In the genomic region with DNA sequence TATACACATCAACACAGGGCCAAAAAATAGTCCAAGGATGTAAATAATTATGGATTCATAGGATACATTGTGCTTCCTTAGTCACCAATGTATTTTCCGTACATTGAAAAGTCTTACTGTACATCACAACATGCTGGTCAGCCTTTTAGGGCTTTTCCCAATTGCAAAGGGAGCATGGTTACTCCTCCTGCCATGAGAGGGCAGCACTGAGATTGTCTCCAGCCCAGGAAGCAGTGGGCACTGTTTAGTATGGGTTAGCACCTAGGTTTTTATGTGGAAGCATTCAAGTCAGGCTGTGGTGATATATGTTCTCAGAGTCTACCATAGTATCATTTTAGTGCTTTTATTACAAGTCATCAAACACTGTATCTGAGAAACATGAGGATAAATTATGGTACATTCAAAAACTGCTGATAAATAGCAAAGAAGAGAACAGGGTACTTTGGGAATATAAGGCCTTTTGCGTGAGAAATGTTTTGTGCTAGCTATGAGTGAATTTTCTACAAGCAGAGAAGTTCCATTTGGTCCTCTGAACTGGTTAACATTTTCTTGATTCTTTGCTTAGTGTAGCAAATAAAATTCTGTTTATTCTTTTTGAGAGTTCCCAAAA, we compare ENCODE assay signal across 8 cellular contexts. TPM values are rescaled to one million over a fixed set of nuclear protein-coding genes. Genes with fewer than 3 reads are reported as not detected.
DNase-seq lines count a peak whose midpoint lies in the region.

No MANE protein-coding gene starts in this region.

- H3K4me3 ChIP-seq in GM23248 (no peak overlapping the region), mesendoderm (ENCODE audit: low read length) (no peak overlapping the region)

- no peaks in the 10 kb centered on the region for H3K9me3 ChIP-seq in GM23248 (ENCODE audit: low read depth)

- H2AK5ac ChIP-seq in mesendoderm (ENCODE audit: low read length) = no peak overlapping the region

- H2BK15ac ChIP-seq in mesendoderm (replicated peaks; ENCODE audit: low read depth) = no peak overlapping the region

- H3K4me1 ChIP-seq in GM23248 (ENCODE audit: insufficient read depth) (no peaks in the 10 kb centered on the region), mesendoderm (ENCODE audit: control insufficient read depth, low read depth, low read length) (no peaks in the 10 kb centered on the region)

- no peak overlapping the region for H3K4ac ChIP-seq in mesendoderm (ENCODE audit: low read depth, low read length)

- H3K9me2 ChIP-seq in GM23248 (ENCODE audit: insufficient read depth) = no peaks in the 10 kb centered on the region

- no peaks in the 10 kb centered on the region for H3K79me1 ChIP-seq in mesendoderm (ENCODE audit: low read length)

- no peak overlapping the region for H2BK5ac ChIP-seq in mesendoderm (ENCODE audit: low read length)

- no peaks in the 10 kb centered on the region for H3K79me2 ChIP-seq in GM23248 (ENCODE audit: insufficient read depth)
- no peaks in the 10 kb centered on the region for H3K79me2 ChIP-seq in mesendoderm (ENCODE audit: control insufficient read depth, insufficient read depth, low read length)

- no peaks in the 10 kb centered on the region for H3K27me3 ChIP-seq in GM23248 (replicated peaks; ENCODE audit: insufficient read depth)
- no peaks in the 10 kb centered on the region for H3K27me3 ChIP-seq in mesendoderm (ENCODE audit: insufficient read depth, low read length, poor library complexity)

- H4K8ac ChIP-seq in mesendoderm (ENCODE audit: low read depth, low read length) = no peak overlapping the region

- H3K4me2 ChIP-seq in GM23248 (ENCODE audit: unreplicated experiment) (no peak overlapping the region), mesendoderm (ENCODE audit: low read length) (no peak overlapping the region)

- H4K20me1 ChIP-seq in GM23248 (ENCODE audit: insufficient read depth) = no peaks in the 10 kb centered on the region

- H3K36me3 ChIP-seq in GM23248 (ENCODE audit: low read depth) (no peaks in the 10 kb centered on the region), mesendoderm (ENCODE audit: control insufficient read depth, insufficient read depth, low read length) (no peaks in the 10 kb centered on the region)

- H3K18ac ChIP-seq in mesendoderm (ENCODE audit: low read length) = no peak overlapping the region

- H3K23ac ChIP-seq in mesendoderm (ENCODE audit: low read length) = no peak overlapping the region

- H3F3A ChIP-seq in GM23248 (ENCODE audit: insufficient read depth) = no peaks in the 10 kb centered on the region

- no peak overlapping the region for H2AFZ ChIP-seq in GM23248

- in situ Hi-C loops in GM23248 (cut with MboI) = loop anchor here (10.0 kb wide), 1 partner anchor 204 kb away; no protein-coding TSS in a partner anchor

- H3K9ac ChIP-seq in GM23248 (no peak overlapping the region), mesendoderm (ENCODE audit: low read length) (no peak overlapping the region)

- peak in 4 of 6 experiments; percentile 0 to 33 (median 18) for DNase-seq in stimulated activated naive CD4-positive, alpha-beta T cell (lab: John Stamatoyannopoulos, UW)
- no peak for DNase-seq in stimulated activated naive CD4-positive, alpha-beta T cell treated with Interleukin-2 at 50 U/mL for 16 hours (lab: John Stamatoyannopoulos, UW)
- peak; percentile 71 for DNase-seq in GM23248
- peak; percentile 31 for DNase-seq in HuH-7.5 (ENCODE audit: low spot score)
- peak; percentile 46 for DNase-seq in RPMI8226
- DNase-seq in cerebellar cortex (ENCODE audit: low spot score) = peak; percentile 45
- DNase-seq in mesendoderm = peak; percentile 87
- no peak for DNase-seq in middle frontal gyrus (ENCODE audit: extremely low spot score, low spot score)

- no peak overlapping the region for H4K5ac ChIP-seq in mesendoderm (ENCODE audit: low read length)

- 83 to 89% methylated on average over 2 of the region's 2 CpGs for WGBS in GM23248 (ENCODE audit: low coverage in 1 of 2, low lambda C conversion rate in 2 of 2, missing lambda C conversion rate in 2 of 2), 2 experiments
- no CpG with 5 or more reads among the region's 2 CpGs for WGBS in mesendoderm (ENCODE audit: extremely low coverage, insufficient coverage, low lambda C conversion rate)

- H3K27ac ChIP-seq in GM23248 (no peak overlapping the region), mesendoderm (ENCODE audit: low read depth, low read length) (no peak overlapping the region)

- no peak overlapping the region for H2BK120ac ChIP-seq in mesendoderm (ENCODE audit: low read depth, low read length)

- H3K56ac ChIP-seq in mesendoderm (ENCODE audit: low read length) = no peak overlapping the region

RNA-seq across cellular contexts. Expression of a gene that starts 34.0 kb away (rescaled TPM):
- 12.1 and 12.2 TPM in 2 replicates for total RNA-seq in GM23248 (2014; rRNA removed; shearing (Covaris generic))
- 4.8 and 5.1 TPM in 2 replicates for polyA plus RNA-seq in GM23248 (2016; fragmentation: Nextera tagmentation; extraction: Ambion mirVana)
- 6.3 TPM for polyA plus RNA-seq in mesendoderm (2013, experiment 1 of 2)
- polyA plus RNA-seq in mesendoderm (2013, experiment 2 of 2) = 6.1 TPM

Comparison
In these comparisons a context has a peak if more than half of its experiments do, and no peak if none do; other contexts are left out.
1. DNase-seq: peak in stimulated activated naive CD4-positive, alpha-beta T cell (4 of 6), GM23248 (single experiment), HuH-7.5 (single experiment), RPMI8226 (single experiment), cerebellar cortex (single experiment) and mesendoderm (single experiment); none in stimulated activated naive CD4-positive, alpha-beta T cell treated with Interleukin-2 at 50 U/mL for 16 hours (single experiment) and middle frontal gyrus (single experiment).